8 cellular contexts compared by ENCODE assay signal in genomic region chr12:22624573-22624907, GRCh38. TPM values are rescaled to one million over a fixed set of nuclear protein-coding genes. Genes with fewer than 3 reads are reported as not detected.
DNase-seq lines count a peak whose midpoint lies in the region; ATAC-seq and TF ChIP-seq lines count a peak whose summit lies in the region.

No MANE protein-coding gene starts in this region.

- TF ChIP-seq CTCF in GM10248 (IDR thresholded peaks at IDR 0.05; ENCODE audit: control extremely low read depth, extremely low read depth, low read depth, missing control alignments), result no peak

- H3K36me3 Mint-ChIP-seq in activated naive CD8-positive, alpha-beta T cell treated with anti-CD3 and anti-CD28 coated beads for 36 hours, result peaks cover 7% of the 10 kb centered on the region
- peaks cover 2 to 8% of the 10 kb centered on the region in 2 donors for H3K36me3 Mint-ChIP-seq in stimulated activated naive B cell treated with anti-CD40 and anti-IgM and Interleukin-4, amounts not matched to agents 10 μg/mL and 1 μg/mL and 100 μg/mL, for 72 hours

- H3K27me3 Mint-ChIP-seq in activated naive CD8-positive, alpha-beta T cell treated with anti-CD3 and anti-CD28 coated beads for 36 hours, result peaks cover 21% of the 10 kb centered on the region
- H3K27me3 Mint-ChIP-seq in stimulated activated naive B cell treated with anti-CD40 and anti-IgM and Interleukin-4, amounts not matched to agents 10 μg/mL and 1 μg/mL and 100 μg/mL, for 72 hours, result peaks cover 8 to 21% of the 10 kb centered on the region in 2 donors

- ATAC-seq in HG02852 (IDR thresholded peaks at IDR 0.05; ENCODE audit: unreplicated experiment) (peak; percentile 0), GM18517 (IDR thresholded peaks at IDR 0.05; ENCODE audit: unreplicated experiment) (no peak)
- peak in 1 of 2 donors; percentile 9 for ATAC-seq in stimulated activated naive B cell treated with anti-CD40 and anti-IgM and Interleukin-4, amounts not matched to agents 10 μg/mL and 1 μg/mL and 100 μg/mL, for 72 hours (replicated peaks)

- no peak overlapping the region for H3K9ac ChIP-seq in iPS-15b (ENCODE audit: low read depth, low read length)

- H3K4me1 ChIP-seq in iPS-15b (ENCODE audit: control insufficient read depth, insufficient read depth, low read length), result peaks cover 10% of the 10 kb centered on the region

- peak overlapping the region; percentile 94 for H3K27ac Mint-ChIP-seq in activated naive CD8-positive, alpha-beta T cell treated with anti-CD3 and anti-CD28 coated beads for 36 hours
- peak overlapping the region; percentile 97 for H3K27ac Mint-ChIP-seq in stimulated activated naive B cell treated with anti-CD40 and anti-IgM and Interleukin-4, amounts not matched to agents 10 μg/mL and 1 μg/mL and 100 μg/mL, for 72 hours

- H3K4me3 ChIP-seq in iPS-15b (ENCODE audit: low read depth, low read length), result peak overlapping the region; percentile 91

- peak overlapping the region; percentile 89 for H3K4me3 Mint-ChIP-seq in activated naive CD8-positive, alpha-beta T cell treated with anti-CD3 and anti-CD28 coated beads for 36 hours
- H3K4me3 Mint-ChIP-seq in stimulated activated naive B cell treated with anti-CD40 and anti-IgM and Interleukin-4, amounts not matched to agents 10 μg/mL and 1 μg/mL and 100 μg/mL, for 72 hours, result peak overlapping the region; percentile 93 to 99

- DNase-seq in DMS53 treated with DMSO at 0.1 percent for 48 hours (lab: John Stamatoyannopoulos, UW; ENCODE audit: unreplicated experiment) (peak; percentile 97), GM10248 (ENCODE audit: extremely low spot score) (no peak)
- no peak for DNase-seq in activated naive CD8-positive, alpha-beta T cell treated with anti-CD3 and anti-CD28 coated beads for 36 hours
- no peak for DNase-seq in stimulated activated naive B cell treated with anti-CD40 and anti-IgM and Interleukin-4, amounts not matched to agents 10 μg/mL and 1 μg/mL and 100 μg/mL, for 72 hours
- no peak for DNase-seq in NK-92 treated with Interleukin-12 subunit alpha and Interleukin-12 subunit beta, amount 100 ng/mL, for 24 hours (lab: John Stamatoyannopoulos, UW)

- no peaks in the 10 kb centered on the region for H3K36me3 ChIP-seq in iPS-15b (ENCODE audit: control insufficient read depth, insufficient read depth, low read length)

- H3K27me3 ChIP-seq in iPS-15b (ENCODE audit: control insufficient read depth, insufficient read depth, low read length), result no peaks in the 10 kb centered on the region

- POLR2A ChIA-PET in GM10248 (lab: Yijun Ruan, JAX), result no interaction called here

- H3K9me3 Mint-ChIP-seq in activated naive CD8-positive, alpha-beta T cell treated with anti-CD3 and anti-CD28 coated beads for 36 hours, result no peaks in the 10 kb centered on the region
- no peaks in the 10 kb centered on the region for H3K9me3 Mint-ChIP-seq in stimulated activated naive B cell treated with anti-CD40 and anti-IgM and Interleukin-4, amounts not matched to agents 10 μg/mL and 1 μg/mL and 100 μg/mL, for 72 hours

- no peaks in the 10 kb centered on the region for H3K9me3 ChIP-seq in iPS-15b (ENCODE audit: control insufficient read depth, insufficient read depth, low read length)

- CTCF ChIA-PET in GM10248 (lab: Yijun Ruan, JAX), result interaction anchor here (0.8 to 1.7 kb wide), 5 partner anchors 10 to 84 kb away, joined by 3 to 4 read pairs (median 3); no protein-coding TSS in a partner anchor

- peaks cover 33% of the 10 kb centered on the region for H3K4me1 Mint-ChIP-seq in activated naive CD8-positive, alpha-beta T cell treated with anti-CD3 and anti-CD28 coated beads for 36 hours
- H3K4me1 Mint-ChIP-seq in stimulated activated naive B cell treated with anti-CD40 and anti-IgM and Interleukin-4, amounts not matched to agents 10 μg/mL and 1 μg/mL and 100 μg/mL, for 72 hours, result peaks cover 10 to 25% of the 10 kb centered on the region in 2 donors

RNA-seq across cellular contexts. Expression of gene ETNK1, which starts 0.4 kb away (rescaled TPM):
- 10 to 100 TPM; 51.7 to 52.7 TPM for total RNA-seq in activated naive CD8-positive, alpha-beta T cell treated with anti-CD3 and anti-CD28 coated beads for 36 hours
